In the genomic region with DNA sequence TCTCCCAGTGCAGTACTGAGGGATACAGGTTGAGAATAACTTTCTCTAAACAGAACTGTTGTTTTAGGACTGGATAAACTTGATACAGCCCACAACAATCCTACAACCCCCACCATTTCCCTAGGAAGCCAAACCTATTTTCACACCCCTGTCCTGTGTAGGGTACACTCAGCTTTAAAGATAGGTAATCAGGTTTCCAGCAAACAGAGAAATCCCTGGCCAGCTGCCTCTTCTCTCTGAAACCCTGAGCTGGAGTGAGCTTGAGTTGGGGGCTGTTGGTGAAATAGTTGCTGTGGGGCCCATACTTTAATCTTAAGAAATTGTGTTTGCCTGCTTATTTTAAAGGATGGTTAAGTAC, we compare ENCODE assay signal across 32 cellular contexts.
"Had no signal": no experiment of that assay in that cellular context is flagged by ENCODE, and none has a peak within 500 bp of the region (broad histone marks: within the 10 kb centered on the region; RNA-seq: fewer than 3 reads in every experiment).

No MANE protein-coding gene starts in this region.

- H3K27ac Mint-ChIP-seq: activated CD4-positive, alpha-beta T cell treated with anti-CD3 and anti-CD28 coated beads for 36 hours; activated CD4-positive, alpha-beta T cell treated with anti-CD3 and anti-CD28 coated beads, Interleukin-2, amount 10 ng/mL, durations not matched to agents 7 days and 5 days; activated CD8-positive, alpha-beta T cell treated with anti-CD3 and anti-CD28 coated beads, Interleukin-2, amount 10 ng/mL, durations not matched to agents 7 days and 5 days; activated naive CD4-positive, alpha-beta T cell treated with anti-CD3 and anti-CD28 coated beads, Interleukin-2, amount 10 ng/mL, durations not matched to agents 7 days and 5 days; activated naive CD8-positive, alpha-beta T cell; activated naive CD8-positive, alpha-beta T cell treated with anti-CD3 and anti-CD28 coated beads, Interleukin-2, amount 50 U/mL, for 24 hours; T-helper 2 cell treated with Interferon-gamma antibody and Interleukin-4, amounts not matched to agents 5 μg/mL and 100 μg/mL, for 36 hours had no signal

- H3K27me3 Mint-ChIP-seq: activated CD4-positive, alpha-beta T cell treated with anti-CD3 and anti-CD28 coated beads for 36 hours; activated naive CD8-positive, alpha-beta T cell; activated naive CD8-positive, alpha-beta T cell treated with anti-CD3 and anti-CD28 coated beads, Interleukin-2, amount 50 U/mL, for 24 hours; brain had no signal

- H3K9me3 Mint-ChIP-seq: activated CD4-positive, alpha-beta T cell treated with anti-CD3 and anti-CD28 coated beads, Interleukin-2, amount 10 ng/mL, durations not matched to agents 7 days and 5 days; activated naive CD4-positive, alpha-beta T cell treated with anti-CD3 and anti-CD28 coated beads, Interleukin-2, amount 10 ng/mL, durations not matched to agents 7 days and 5 days; activated naive CD8-positive, alpha-beta T cell treated with anti-CD3 and anti-CD28 coated beads, Interleukin-2, amount 50 U/mL, for 24 hours; brain; T-helper 2 cell treated with Interferon-gamma antibody and Interleukin-4, amounts not matched to agents 5 μg/mL and 100 μg/mL, for 36 hours; WTC11 had no signal

- H3K27me3 ChIP-seq: MG63, SJCRH30 had no signal

- DNase-seq: activated CD4-positive, alpha-beta T cell treated with anti-CD3 and anti-CD28 coated beads for 36 hours; activated CD4-positive, alpha-beta T cell treated with anti-CD3 and anti-CD28 coated beads, Interleukin-2, amount 10 ng/mL, durations not matched to agents 7 days and 5 days; activated CD4-positive, alpha-beta T cell treated with anti-CD3 and anti-CD28 coated beads, Interleukin-2, amount 50 U/mL, for 48 hours; activated CD8-positive, alpha-beta memory T cell treated with anti-CD3 and anti-CD28 coated beads, Interleukin-2, amount 50 U/mL, for 4 hours; activated CD8-positive, alpha-beta T cell treated with anti-CD3 and anti-CD28 coated beads, Interleukin-2, amount 10 ng/mL, durations not matched to agents 7 days and 5 days; activated effector memory CD4-positive, alpha-beta T cell treated with Interleukin-2 at 50 U/mL for 16 hours; activated naive CD4-positive, alpha-beta T cell treated with anti-CD3 and anti-CD28 coated beads, Interleukin-2, amount 10 ng/mL, durations not matched to agents 7 days and 5 days; activated naive CD8-positive, alpha-beta T cell treated with anti-CD3 and anti-CD28 coated beads, Interleukin-2, amount 50 U/mL, for 24 hours; activated T-cell treated with anti-CD3 and anti-CD28 coated beads, Interleukin-2, amount 50 U/mL, for 48 hours; anterior cingulate cortex; Kasumi-1; KG1; MG63; NCI-H1048; NCI-H1105 treated with DMSO at 0.1 percent for 48 hours; NCI-H1436 treated with DMSO at 0.1 percent for 48 hours; NCI-H1694 treated with DMSO at 0.1 percent for 48 hours; NCI-H2029; NCI-H345; NCI-H526; NCI-H748 treated with DMSO at 0.1 percent for 48 hours; NK-92 treated with Interleukin-12 subunit alpha and Interleukin-12 subunit beta, amount 100 ng/mL, for 24 hours; PC-3; SHP77; SJCRH30 had no signal

- ATAC-seq: activated CD4-positive, alpha-beta T cell treated with anti-CD3 and anti-CD28 coated beads for 36 hours; activated CD4-positive, CD25-positive, alpha-beta regulatory T cell treated with anti-CD3 and anti-CD28 coated beads, Interleukin-2, amount 50 U/mL, for 24 hours; activated CD8-positive, alpha-beta T cell treated with anti-CD3 and anti-CD28 coated beads, Interleukin-2, amount 10 ng/mL, durations not matched to agents 7 days and 5 days; activated naive CD8-positive, alpha-beta T cell treated with anti-CD3 and anti-CD28 coated beads, Interleukin-2, amount 50 U/mL, for 24 hours; PC-3; WTC11 had no signal

- H3K4me3 ChIP-seq: MG63, SJCRH30, SK-N-MC had no signal

- H3K4me3 Mint-ChIP-seq: activated CD4-positive, alpha-beta T cell treated with anti-CD3 and anti-CD28 coated beads for 36 hours; activated CD4-positive, alpha-beta T cell treated with anti-CD3 and anti-CD28 coated beads, Interleukin-2, amount 10 ng/mL, durations not matched to agents 7 days and 5 days; activated CD8-positive, alpha-beta T cell treated with anti-CD3 and anti-CD28 coated beads, Interleukin-2, amount 10 ng/mL, durations not matched to agents 7 days and 5 days; activated naive CD4-positive, alpha-beta T cell treated with anti-CD3 and anti-CD28 coated beads, Interleukin-2, amount 10 ng/mL, durations not matched to agents 7 days and 5 days; activated naive CD8-positive, alpha-beta T cell; activated naive CD8-positive, alpha-beta T cell treated with anti-CD3 and anti-CD28 coated beads, Interleukin-2, amount 50 U/mL, for 24 hours; brain; T-helper 2 cell treated with Interferon-gamma antibody and Interleukin-4, amounts not matched to agents 5 μg/mL and 100 μg/mL, for 36 hours; WTC11 had no signal

- H3K36me3 Mint-ChIP-seq: activated naive CD4-positive, alpha-beta T cell treated with anti-CD3 and anti-CD28 coated beads, Interleukin-2, amount 10 ng/mL, durations not matched to agents 7 days and 5 days; brain; WTC11 had no signal

- H3K9me3 ChIP-seq: SJCRH30 had no signal

- H3K36me3 ChIP-seq: SJCRH30 had no signal

- H3K4me1 Mint-ChIP-seq: activated naive CD4-positive, alpha-beta T cell treated with anti-CD3 and anti-CD28 coated beads, Interleukin-2, amount 10 ng/mL, durations not matched to agents 7 days and 5 days had no signal

- H3K27ac ChIP-seq: RWPE1, SJCRH30, SK-N-MC had no signal
